Comparison of ENCODE assay signal across 20 cellular contexts in the genomic region with DNA sequence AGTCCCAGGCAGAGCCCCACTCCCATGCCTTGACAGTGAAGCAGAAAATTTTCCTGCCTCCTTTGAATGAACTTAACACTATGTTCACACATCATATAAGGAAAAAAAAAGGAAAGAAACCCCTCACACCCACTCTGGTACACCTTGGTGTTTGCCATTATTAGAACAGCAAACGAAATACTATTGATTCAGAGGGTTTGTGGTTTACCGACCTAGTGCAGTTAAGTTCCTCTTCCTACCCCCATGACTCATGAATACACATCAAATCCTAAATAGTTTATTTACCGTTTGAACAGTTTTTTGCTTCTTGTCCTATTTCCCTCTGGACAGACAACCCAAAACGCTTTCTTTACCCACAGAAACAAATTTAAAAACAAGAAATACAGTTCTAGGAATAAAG.
DNase-seq lines count a peak whose midpoint lies in the region; ATAC-seq, FAIRE-seq and TF ChIP-seq lines count a peak whose summit lies in the region.
"Had no signal": no experiment of that assay in that cellular context is flagged by ENCODE, and none has a peak within 500 bp of the region (broad histone marks: within the 10 kb centered on the region; RNA-seq: fewer than 3 reads in every experiment).

No MANE protein-coding gene starts in this region.

- no peaks in the 10 kb centered on the region for H3K36me3 Mint-ChIP-seq in WTC11
- H3K36me3 Mint-ChIP-seq: IgD-negative memory B cell had no signal

- H3K4me1 Mint-ChIP-seq in WTC11: no peaks in the 10 kb centered on the region
- H3K4me1 Mint-ChIP-seq: nephron had no signal

- ATAC-seq in GM18520 (IDR thresholded peaks at IDR 0.05; ENCODE audit: unreplicated experiment) (peak; percentile 52), HG03565 (IDR thresholded peaks at IDR 0.05; ENCODE audit: unreplicated experiment) (peak; percentile 48), PC-3 (peak; percentile 83), HepG2 (peak; percentile 53; the same call in 2 of the 3 replicates), GM21619 (IDR thresholded peaks at IDR 0.05; ENCODE audit: unreplicated experiment) (no peak), WTC11 (no peak)
- ATAC-seq: esophagus mucosa, left lung had no signal

- no peak for TF ChIP-seq RAD21 in HepG2 (CRISPR knock-in tag; IDR thresholded peaks at IDR 0.05)

- no peak for FAIRE-seq in HepG2 (lab: Jason Lieb, UNC)
- FAIRE-seq: colon, GM18507 had no signal

- DNase-seq in PC-3 (peak; percentile 90), HepG2 (ENCODE audit: low spot score) (peak; percentile 18), brain microvascular endothelial cell (no peak), WTC11 (ENCODE audit: low spot score) (no peak)
- DNase-seq in activated T-cell treated with anti-CD3 and anti-CD28 coated beads, Interleukin-2, amount 50 U/mL, for 48 hours: no peak
- DNase-seq: activated CD4-positive, alpha-beta T cell treated with anti-CD3 and anti-CD28 coated beads for 1 hour; activated T-cell treated with anti-CD3 and anti-CD28 coated beads for 4 hours; hippocampal formation; left lung; sigmoid colon; stomach had no signal

- no TSS peak for BruUV-seq in PC-3 (replicated peaks; lab: Mats Ljungman, UMichigan)
- no TSS peak for BruUV-seq in HepG2 (replicated peaks; lab: Mats Ljungman, UMichigan)

- H3K9me3 Mint-ChIP-seq in WTC11: no peaks in the 10 kb centered on the region
- H3K9me3 Mint-ChIP-seq: nephron had no signal

- H3K4me3 ChIP-seq in PC-3 (ENCODE audit: low read length) (no peak overlapping the region), HepG2 (replicated peaks in 1 of 3; ENCODE audit: insufficient read depth in 1 of 3, low read depth in 2 of 3, low read length in 3 of 3) (no peak overlapping the region), brain microvascular endothelial cell (ENCODE audit: low read depth, low read length) (no peak overlapping the region)
- H3K4me3 ChIP-seq: left lung, sigmoid colon, stomach had no signal

- H3K9me2 ChIP-seq in PC-3 (replicated peaks; ENCODE audit: low read length): no peaks in the 10 kb centered on the region

- POLR2A ChIA-PET in PC-3 (lab: Charles Lee; ENCODE audit: unreplicated experiment): no interaction called here
- POLR2A ChIA-PET in HepG2 (lab: Yijun Ruan, JAX): no interaction called here
- POLR2A ChIA-PET in WTC11 (lab: Charles Lee): no interaction called here

- H3K4me2 ChIP-seq in PC-3 (ENCODE audit: low read length): peak overlapping the region; percentile 65
- no peak overlapping the region for H3K4me2 ChIP-seq in HepG2 (ENCODE audit: low read depth, low read length)

- peaks cover 2% of the 10 kb centered on the region; the same call in 1 of the 2 replicates for H3K27me3 Mint-ChIP-seq in WTC11 (ENCODE audit: low read depth)

- H3K79me2 ChIP-seq in PC-3 (ENCODE audit: low read length) (no peaks in the 10 kb centered on the region), HepG2 (ENCODE audit: insufficient read depth, low read length) (no peaks in the 10 kb centered on the region)

- H3K9ac ChIP-seq in PC-3 (ENCODE audit: low read length) (no peak overlapping the region), HepG2 (ENCODE audit: insufficient read depth, low read depth, low read length) (no peak overlapping the region)

- H2AFZ ChIP-seq in PC-3 (ENCODE audit: low read length) (no peak overlapping the region), HepG2 (ENCODE audit: low read length) (no peak overlapping the region)

- H3K27me3 ChIP-seq in PC-3 (ENCODE audit: low read length) (no peaks in the 10 kb centered on the region), HepG2 (ENCODE audit: control insufficient read depth in 1 of 2, insufficient read depth in 2 of 2, low read length in 2 of 2) (peaks cover 0 to 41% of the 10 kb centered on the region in 2 experiments; a peak in 3 of 5 replicates), brain microvascular endothelial cell (replicated peaks) (no peaks in the 10 kb centered on the region)
- H3K27me3 ChIP-seq: left lung had no signal

- no peak for TF ChIP-seq POLR2A in HepG2 (IDR thresholded peaks at IDR 0.05; ENCODE audit: insufficient read depth in 1 of 2, low read depth in 2 of 2, low read length in 2 of 2)

- CTCF ChIA-PET in PC-3 (lab: Charles Lee): no interaction called here
- CTCF ChIA-PET in HepG2 (lab: Yijun Ruan, JAX; ENCODE audit: low intra/inter-chr PET ratio, low total read pairs): no interaction called here
- CTCF ChIA-PET in WTC11 (lab: Charles Lee): interaction anchor here (1.0 kb wide), 1 partner anchor 345 kb away, joined by 4 read pairs; no protein-coding TSS in a partner anchor

- H3K9me3 ChIP-seq in PC-3 (ENCODE audit: low read length): no peaks in the 10 kb centered on the region
- no peaks in the 10 kb centered on the region for H3K9me3 ChIP-seq in HepG2 (ENCODE audit: low read length)
- H3K9me3 ChIP-seq: left lung, sigmoid colon, stomach had no signal

- H3K4me1 ChIP-seq in PC-3 (ENCODE audit: insufficient read depth, low read length) (peaks cover 27% of the 10 kb centered on the region), HepG2 (ENCODE audit: insufficient read depth, low read length) (no peaks in the 10 kb centered on the region)
- H3K4me1 ChIP-seq: left lung, stomach had no signal

- TF ChIP-seq EP300 in HepG2 (IDR thresholded peaks at IDR 0.05; ENCODE audit: low read depth in 2 of 2, low read length in 2 of 2) (no peak), HepG2 (CRISPR knock-in tag; IDR thresholded peaks at IDR 0.05; ENCODE audit: borderline replicate concordance) (no peak)

- 0% methylated on average over 4 of the region's 4 CpGs for WGBS in HepG2 (ENCODE audit: low lambda C conversion rate)

- H3K27ac Mint-ChIP-seq in WTC11: no peak overlapping the region
- H3K27ac Mint-ChIP-seq: IgD-negative memory B cell, nephron had no signal

- TF ChIP-seq CTCF in PC-3 (conservative IDR thresholded peaks at IDR 0.05; ENCODE audit: low read depth, low read length) (no peak), HepG2 (CRISPR knock-in tag; IDR thresholded peaks at IDR 0.05) (no peak), brain microvascular endothelial cell (IDR thresholded peaks at IDR 0.05; ENCODE audit: low read depth, low read length, missing control alignments) (no peak), WTC11 (IDR thresholded peaks at IDR 0.05) (no peak)

- in situ Hi-C loops in HepG2 (cut with HindIII; ENCODE audit: extremely low pct_ligation_motif_present, low pct_unique_long_range_greater_than_20kb): loop anchor here (25.0 kb wide), 1 partner anchor 641 kb away; no protein-coding TSS in a partner anchor
- in situ Hi-C loops in brain microvascular endothelial cell (cut with HindIII; ENCODE audit: low pct_ligation_motif_present, low sequenced_read_pairs): loop anchor here (25.0 kb wide), 1 partner anchor 341 kb away; no protein-coding TSS in a partner anchor

- H3K4me3 Mint-ChIP-seq in WTC11: no peak overlapping the region
- H3K4me3 Mint-ChIP-seq: IgD-negative memory B cell, nephron had no signal

- H3F3A ChIP-seq in PC-3 (ENCODE audit: low read length, unreplicated experiment): no peaks in the 10 kb centered on the region

- H4K20me1 ChIP-seq in PC-3 (ENCODE audit: low read length): no peaks in the 10 kb centered on the region
- no peaks in the 10 kb centered on the region for H4K20me1 ChIP-seq in HepG2 (ENCODE audit: insufficient read depth, low read length)

- intact Hi-C loops in PC-3 (cut with micrococcal nuclease): loop anchor here (1.0 to 2.0 kb wide), 4 partner anchors 29 to 1004 kb away; a partner anchor contains a TSS
- intact Hi-C loops in HepG2 (cut with micrococcal nuclease; ENCODE audit: unreplicated experiment): no loop called here

- H3K36me3 ChIP-seq in PC-3 (ENCODE audit: low read depth, low read length) (no peaks in the 10 kb centered on the region), HepG2 (replicated peaks in 1 of 2; ENCODE audit: control insufficient read depth in 1 of 2, insufficient read depth in 2 of 2, low read length in 2 of 2) (no peaks in the 10 kb centered on the region), brain microvascular endothelial cell (replicated peaks) (no peaks in the 10 kb centered on the region)
- H3K36me3 ChIP-seq: left lung, sigmoid colon, stomach had no signal

- H3K27ac ChIP-seq in PC-3 (ENCODE audit: low read length): no peak overlapping the region
- H3K27ac ChIP-seq in HepG2 (ENCODE audit: extremely low read length, insufficient read depth, low read length): no peak overlapping the region
- H3K27ac ChIP-seq in brain microvascular endothelial cell: no peak overlapping the region
- H3K27ac ChIP-seq: C4-2B, left lung, sigmoid colon, stomach had no signal

TF ChIP-seq in HepG2, 621 proteins besides CTCF, POLR2A, EP300 and RAD21 (continues in another document):
- TF ChIP-seq, protein P1, sequence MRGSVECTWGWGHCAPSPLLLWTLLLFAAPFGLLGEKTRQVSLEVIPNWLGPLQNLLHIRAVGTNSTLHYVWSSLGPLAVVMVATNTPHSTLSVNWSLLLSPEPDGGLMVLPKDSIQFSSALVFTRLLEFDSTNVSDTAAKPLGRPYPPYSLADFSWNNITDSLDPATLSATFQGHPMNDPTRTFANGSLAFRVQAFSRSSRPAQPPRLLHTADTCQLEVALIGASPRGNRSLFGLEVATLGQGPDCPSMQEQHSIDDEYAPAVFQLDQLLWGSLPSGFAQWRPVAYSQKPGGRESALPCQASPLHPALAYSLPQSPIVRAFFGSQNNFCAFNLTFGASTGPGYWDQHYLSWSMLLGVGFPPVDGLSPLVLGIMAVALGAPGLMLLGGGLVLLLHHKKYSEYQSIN (CRISPR knock-in tag; IDR thresholded peaks at IDR 0.05; ENCODE audit: borderline replicate concordance): no peak
- TF ChIP-seq CBX5 (CRISPR knock-in tag; IDR thresholded peaks at IDR 0.05; ENCODE audit: borderline replicate concordance) (no peak), SIX4 (CRISPR knock-in tag; IDR thresholded peaks at IDR 0.05) (no peak), NR2F2 (IDR thresholded peaks at IDR 0.05; ENCODE audit: borderline replicate concordance, low read depth) (no peak), KMT2A (CRISPR knock-in tag; IDR thresholded peaks at IDR 0.05) (no peak)

TF ChIP-seq in WTC11, 78 proteins besides CTCF, POLR2A, EP300 and RAD21 (continues in another document):
- no peak for TF ChIP-seq HMGA2 (CRISPR knock-in tag; IDR thresholded peaks at IDR 0.05)
- TF ChIP-seq, protein P2, sequence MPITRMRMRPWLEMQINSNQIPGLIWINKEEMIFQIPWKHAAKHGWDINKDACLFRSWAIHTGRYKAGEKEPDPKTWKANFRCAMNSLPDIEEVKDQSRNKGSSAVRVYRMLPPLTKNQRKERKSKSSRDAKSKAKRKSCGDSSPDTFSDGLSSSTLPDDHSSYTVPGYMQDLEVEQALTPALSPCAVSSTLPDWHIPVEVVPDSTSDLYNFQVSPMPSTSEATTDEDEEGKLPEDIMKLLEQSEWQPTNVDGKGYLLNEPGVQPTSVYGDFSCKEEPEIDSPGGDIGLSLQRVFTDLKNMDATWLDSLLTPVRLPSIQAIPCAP (CRISPR knock-in tag; IDR thresholded peaks at IDR 0.05): no peak

Comparison
In these comparisons a context has a peak if more than half of its experiments do, and no peak if none do; other contexts are left out.
1. ATAC-seq: peak in GM18520 (single experiment), HG03565 (single experiment), PC-3 (single experiment) and HepG2 (single experiment); none in GM21619 (single experiment) and WTC11 (single experiment).
2. DNase-seq: peak in PC-3 (single experiment) and HepG2 (single experiment); none in brain microvascular endothelial cell (single experiment), WTC11 (single experiment) and activated T-cell treated with anti-CD3 and anti-CD28 coated beads, Interleukin-2, amount 50 U/mL, for 48 hours (0 of 2).